17 cellular contexts compared by ENCODE assay signal in the genomic region with DNA sequence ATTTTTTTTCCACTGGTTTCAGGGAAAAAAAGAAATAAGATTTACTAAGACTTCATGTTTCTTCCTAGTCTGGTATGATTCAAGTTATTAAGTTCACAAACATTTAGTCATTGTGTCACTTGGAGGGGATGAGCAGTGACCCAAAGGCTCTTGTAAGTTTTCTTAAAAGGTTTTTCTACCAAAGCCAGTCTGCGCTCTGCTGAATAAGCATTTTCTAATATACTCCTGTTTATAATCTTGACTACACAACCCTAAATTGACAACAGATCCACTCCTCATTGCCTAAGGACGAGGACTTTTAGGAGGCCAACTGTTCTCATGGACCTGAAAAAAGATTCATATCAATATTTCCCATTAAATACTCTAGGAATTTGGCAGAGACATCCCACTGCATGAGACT.
"Had no signal": no experiment of that assay in that cellular context is flagged by ENCODE, and none has a peak within 500 bp of the region (broad histone marks: within the 10 kb centered on the region; RNA-seq: fewer than 3 reads in every experiment).

No MANE protein-coding gene starts in this region.

- H3K9me3 ChIP-seq: ovary, right atrium auricular region, uterus had no signal

- H3K36me3 ChIP-seq: left ventricle myocardium inferior, ovary, right atrium auricular region, tibial nerve, uterus had no signal

- H3K4me1 ChIP-seq: right atrium auricular region, uterus had no signal

- H3K27me3 ChIP-seq: ovary, right atrium auricular region, tibial nerve, uterus had no signal

- H3K4me3 ChIP-seq: left ventricle myocardium inferior, lung, ovary, right atrium auricular region, skin epidermis, tibial nerve, uterus had no signal

- H3K27ac ChIP-seq: left ventricle myocardium inferior, ovary, skin epidermis, tibial nerve, uterus had no signal

- ATAC-seq: naive thymus-derived CD4-positive, alpha-beta T cell; natural killer cell treated with Interleukin-12 subunit alpha and Interleukin-12 subunit beta and Interleukin-15 and Interleukin-18, amount 100 ng/mL, for 72 hours; stimulated activated effector memory CD8-positive, alpha-beta T cell treated with anti-CD3 and anti-CD28 coated beads, Interleukin-12 subunit alpha, Interleukin-12 subunit beta, amount 100 ng/mL, for 72 hours; stimulated activated naive CD8-positive, alpha-beta T cell treated with anti-CD3 and anti-CD28 coated beads, Interleukin-15, amount 100 ng/mL, for 72 hours had no signal

- DNase-seq: hypothalamus; islet precursor cell; left ventricle myocardium inferior; mesendoderm; naive thymus-derived CD4-positive, alpha-beta T cell; ovary; stimulated activated CD4-positive, alpha-beta T cell treated with anti-CD3 and anti-CD28 coated beads, Interleukin-4, amount 100 ng/mL, for 24 hours; stimulated activated naive CD4-positive, alpha-beta T cell; stimulated activated naive CD8-positive, alpha-beta T cell treated with anti-CD3 and anti-CD28 coated beads, Interleukin-15, amount 100 ng/mL, for 72 hours; substantia nigra; uterus had no signal
